8 cellular contexts compared by ENCODE assay signal in the genomic region with DNA sequence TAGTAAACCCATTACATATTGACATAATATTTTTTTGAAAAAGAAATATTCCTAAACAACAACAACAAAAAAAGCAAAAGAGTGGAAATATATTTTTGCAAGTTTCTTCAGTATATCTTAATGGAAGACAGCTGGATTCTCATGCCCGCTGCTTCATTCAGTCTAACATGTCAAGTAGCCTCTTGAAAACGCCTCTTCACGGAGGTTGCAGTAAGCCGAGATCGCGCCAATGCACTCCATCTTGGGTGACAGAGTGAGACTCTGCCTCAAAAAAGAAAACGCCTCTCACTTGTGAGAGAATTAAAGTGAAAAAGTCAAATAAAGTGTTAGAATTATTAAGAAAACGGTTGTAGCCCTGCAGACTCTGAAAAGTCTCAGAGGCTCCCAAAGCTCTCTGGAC. TPM values are rescaled to one million over a fixed set of nuclear protein-coding genes. Genes with fewer than 3 reads are reported as not detected.
A peak's percentile ranks its signal among the peaks of the same experiment; 100 is the strongest.
DNase-seq lines count a peak whose midpoint lies in the region; ATAC-seq and TF ChIP-seq lines count a peak whose summit lies in the region.

No MANE protein-coding gene starts in this region.

- H3K9me3 Mint-ChIP-seq in activated CD4-positive, alpha-beta memory T cell treated with anti-CD3 and anti-CD28 coated beads, Interleukin-2, amount 10 ng/mL, durations not matched to agents 7 days and 5 days = no peaks in the 10 kb centered on the region

- DNase-seq in GM12864 (ENCODE audit: low read depth) (no peak), left kidney (ENCODE audit: low read depth, low spot score) (peak; percentile 2), foreskin melanocyte (no peak), D341Med (ENCODE audit: low spot score) (no peak), cerebellum (ENCODE audit: low spot score) (no peak)
- no peak for DNase-seq in activated CD4-positive, alpha-beta memory T cell treated with anti-CD3 and anti-CD28 coated beads, Interleukin-2, amount 10 ng/mL, durations not matched to agents 7 days and 5 days

- peaks cover 47% of the 10 kb centered on the region for H3K36me3 Mint-ChIP-seq in activated CD4-positive, alpha-beta memory T cell treated with anti-CD3 and anti-CD28 coated beads, Interleukin-2, amount 10 ng/mL, durations not matched to agents 7 days and 5 days (ENCODE audit: low read depth)

- peaks cover 21% of the 10 kb centered on the region for H3K36me3 ChIP-seq in ACC112 (ENCODE audit: insufficient read depth, low read length)

- H3K27me3 Mint-ChIP-seq in activated CD4-positive, alpha-beta memory T cell treated with anti-CD3 and anti-CD28 coated beads, Interleukin-2, amount 10 ng/mL, durations not matched to agents 7 days and 5 days = no peaks in the 10 kb centered on the region

- H3K79me2 ChIP-seq in ACC112 (ENCODE audit: control insufficient read depth, insufficient read depth, low read length, unreplicated experiment) = peaks cover 40% of the 10 kb centered on the region

- no peak for TF ChIP-seq CTCF in GM12864 (IDR thresholded peaks at IDR 0.05; ENCODE audit: low read depth, low read length, missing control alignments)

- no peak overlapping the region for H3K27ac ChIP-seq in ACC112 (ENCODE audit: low read depth, low read length)

- H2AFZ ChIP-seq in ACC112 (ENCODE audit: low read length, unreplicated experiment) = no peak overlapping the region

- ATAC-seq in GM19463 (IDR thresholded peaks at IDR 0.05; ENCODE audit: unreplicated experiment) = no peak

- H3K4me3 ChIP-seq in ACC112 (ENCODE audit: low read depth, low read length) (peak overlapping the region; percentile 71), GM12864 (ENCODE audit: low read depth, low read length) (peak overlapping the region; percentile 81; the same call in 1 of the 2 replicates)

- H3K4me3 Mint-ChIP-seq in activated CD4-positive, alpha-beta memory T cell treated with anti-CD3 and anti-CD28 coated beads, Interleukin-2, amount 10 ng/mL, durations not matched to agents 7 days and 5 days = peak overlapping the region; percentile 53

- H3K4me1 ChIP-seq in ACC112 (ENCODE audit: control insufficient read depth, insufficient read depth, low read length, unreplicated experiment) = peaks cover 3% of the 10 kb centered on the region

- no peaks in the 10 kb centered on the region for H3K27me3 ChIP-seq in ACC112 (ENCODE audit: insufficient read depth, low read length)

- peaks cover 38% of the 10 kb centered on the region for H3K4me1 Mint-ChIP-seq in activated CD4-positive, alpha-beta memory T cell treated with anti-CD3 and anti-CD28 coated beads, Interleukin-2, amount 10 ng/mL, durations not matched to agents 7 days and 5 days

- POLR2A ChIA-PET in activated CD4-positive, alpha-beta memory T cell treated with anti-CD3 and anti-CD28 coated beads, Interleukin-2, amount 10 ng/mL, durations not matched to agents 7 days and 5 days (lab: Charles Lee) = interaction anchor here (1.4 to 3.4 kb wide), 4 partner anchors 74 to 312 kb away, joined by 3 to 24 read pairs (median 10); partner anchors contain the start of gene ENTPD7

- no peak overlapping the region for H3K27ac Mint-ChIP-seq in activated CD4-positive, alpha-beta memory T cell treated with anti-CD3 and anti-CD28 coated beads, Interleukin-2, amount 10 ng/mL, durations not matched to agents 7 days and 5 days

- CTCF ChIA-PET in activated CD4-positive, alpha-beta memory T cell treated with anti-CD3 and anti-CD28 coated beads, Interleukin-2, amount 10 ng/mL, durations not matched to agents 7 days and 5 days (lab: Charles Lee) = interaction anchor here (1.7 to 2.3 kb wide), 8 partner anchors 9 to 276 kb away, joined by 3 to 15 read pairs (median 7); partner anchors contain the start of genes DNMBP and ENTPD7

RNA-seq across cellular contexts. Expression of gene CUTC, which starts 1.3 kb away (rescaled TPM):
- total RNA-seq in activated CD4-positive, alpha-beta memory T cell treated with anti-CD3 and anti-CD28 coated beads, Interleukin-2, amount 10 ng/mL, durations not matched to agents 7 days and 5 days = 10 to 100 TPM; 25.6 to 28.2 TPM
- 8.2 TPM for total RNA-seq in cerebellum

RNA-seq across cellular contexts. Expression of gene COX15, which starts 1.4 kb away (rescaled TPM):
- 10 to 100 TPM; 38.5 to 39.0 TPM for total RNA-seq in activated CD4-positive, alpha-beta memory T cell treated with anti-CD3 and anti-CD28 coated beads, Interleukin-2, amount 10 ng/mL, durations not matched to agents 7 days and 5 days
- 46.8 TPM for total RNA-seq in cerebellum

RNA-seq across cellular contexts. Expression of gene ABCC2, which starts 49.1 kb away (rescaled TPM):
- total RNA-seq in activated CD4-positive, alpha-beta memory T cell treated with anti-CD3 and anti-CD28 coated beads, Interleukin-2, amount 10 ng/mL, durations not matched to agents 7 days and 5 days = under 1 TPM; 0.73 to 0.95 TPM
- total RNA-seq in cerebellum = 0.73 TPM
